In the genomic region with DNA sequence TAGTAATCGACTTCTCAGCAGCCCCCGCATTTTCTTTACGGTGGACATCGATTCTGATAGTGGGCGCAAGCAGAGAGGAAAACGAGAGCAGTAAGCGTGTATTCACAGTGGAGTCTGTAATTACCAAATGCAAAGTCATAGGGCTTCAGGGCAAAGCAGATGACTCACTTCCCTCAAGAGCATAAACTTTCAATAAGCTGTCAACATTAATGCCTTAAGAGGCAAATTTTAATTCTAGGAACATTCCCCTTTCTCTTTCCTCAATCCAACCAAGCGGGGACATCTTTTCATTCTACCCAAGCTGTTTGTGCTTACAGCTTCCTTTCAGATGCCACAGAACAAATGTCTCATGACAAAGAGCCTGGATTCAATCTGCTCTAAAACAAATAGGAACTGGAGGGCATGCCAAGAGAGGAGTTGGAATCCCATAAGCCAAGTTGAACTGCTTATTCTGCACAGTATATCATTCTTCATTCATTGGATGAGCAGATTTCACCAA, we compare ENCODE assay signal across 8 cellular contexts. TPM values are rescaled to one million over a fixed set of nuclear protein-coding genes. Genes with fewer than 3 reads are reported as not detected.
DNase-seq lines count a peak whose midpoint lies in the region; ATAC-seq, FAIRE-seq and TF ChIP-seq lines count a peak whose summit lies in the region.

No MANE protein-coding gene starts in this region.

- peaks cover 52% of the 10 kb centered on the region for H3K36me3 ChIP-seq in WERI-Rb-1

- no peak for TF ChIP-seq RAD21 in A549 (conservative IDR thresholded peaks at IDR 0.05 in 1 of 2, IDR thresholded peaks at IDR 0.05 in 1 of 2)

- POLR2A ChIA-PET in A549 (lab: Yijun Ruan, JAX): interaction anchor here (0.7 to 1.1 kb wide), 3 partner anchors 10 to 115 kb away, joined by 3 to 4 read pairs (median 3); no protein-coding TSS in a partner anchor

- TF ChIP-seq CTCF in A549 (IDR thresholded peaks at IDR 0.05): no peak
- TF ChIP-seq CTCF in foreskin fibroblast (IDR thresholded peaks at IDR 0.05; ENCODE audit: low read depth, low read length): no peak
- TF ChIP-seq CTCF in WERI-Rb-1 (IDR thresholded peaks at IDR 0.05; ENCODE audit: low read depth, low read length): no peak

- CTCF ChIA-PET in A549 (lab: Yijun Ruan, JAX): interaction anchor here (0.8 to 2.6 kb wide), 6 partner anchors 10 to 181 kb away, joined by 3 to 11 read pairs (median 6); no protein-coding TSS in a partner anchor

- peak overlapping the region; percentile 66 for H3K4me2 ChIP-seq in A549

- peak; percentile 87 to 92 for ATAC-seq in A549
- peak; percentile 47 for ATAC-seq in GM19463 (IDR thresholded peaks at IDR 0.05; ENCODE audit: unreplicated experiment)
- ATAC-seq in SK-N-SH treated with all-trans-retinoic acid at 6 μM for 48 hours: peak; percentile 88

- FAIRE-seq in A549 (lab: Jason Lieb, UNC): no peak

- TF ChIP-seq EP300 in A549 (IDR thresholded peaks at IDR 0.05): no peak

- DNase-seq in A549 (ENCODE audit: low read depth in 1 of 2, low spot score in 1 of 2): peak; percentile 55 to 60
- peak; percentile 89 to 91 for DNase-seq in foreskin fibroblast
- DNase-seq in central memory CD4-positive, alpha-beta T cell: no peak
- no peak for DNase-seq in WERI-Rb-1
- DNase-seq in occipital lobe (lab: John Stamatoyannopoulos, UW): no peak
- no peak for DNase-seq in activated CD4-positive, alpha-beta T cell treated with anti-CD3 and anti-CD28 coated beads, Interleukin-2, amount 50 U/mL, for 48 hours

- H3K4me3 ChIP-seq in A549: 0 out of 3 replicates have a peak overlapping the region, but pooled peaks have one; percentile 5
- peak overlapping the region; percentile 0 to 18 for H3K4me3 ChIP-seq in foreskin fibroblast (ENCODE audit: low read depth in 1 of 2, low read length in 2 of 2)
- no peak overlapping the region for H3K4me3 ChIP-seq in WERI-Rb-1 (ENCODE audit: low read depth, low read length)

- H3K9me3 ChIP-seq in A549 (no peaks in the 10 kb centered on the region), WERI-Rb-1 (ENCODE audit: severe bottlenecking) (no peaks in the 10 kb centered on the region)

- no peak for TF ChIP-seq POLR2A in A549 (IDR thresholded peaks at IDR 0.05; ENCODE audit: low read length)

- H3K27me3 ChIP-seq in WERI-Rb-1 (ENCODE audit: insufficient read depth, low read depth, severe bottlenecking): no peaks in the 10 kb centered on the region

- peaks cover 40% of the 10 kb centered on the region for H3K4me1 ChIP-seq in A549

- H3K27ac ChIP-seq in A549 (peak overlapping the region; percentile 31 to 73; a peak in 5 of 6 replicates), WERI-Rb-1 (no peak overlapping the region)

- WGBS in A549 (ENCODE audit: missing lambda C conversion rate): 17% methylated on average over 8 of the region's 8 CpGs

TF ChIP-seq in A549, 52 proteins besides CTCF, POLR2A, EP300 and RAD21 (continues in another document):
- TF ChIP-seq EHMT2 (IDR thresholded peaks at IDR 0.05; ENCODE audit: low read depth) (no peak), MAZ (IDR thresholded peaks at IDR 0.05; ENCODE audit: borderline replicate concordance, low read depth, low read length) (no peak), RARB (CRISPR knock-in tag; IDR thresholded peaks at IDR 0.05) (no peak), FOSL2 (IDR thresholded peaks at IDR 0.05) (no peak), FOSL2 (CRISPR knock-in tag; IDR thresholded peaks at IDR 0.05) (peak; percentile 88), HOXA7 (CRISPR knock-in tag; IDR thresholded peaks at IDR 0.05) (no peak), JUNB (IDR thresholded peaks at IDR 0.05) (peak; percentile 65), MAFK (IDR thresholded peaks at IDR 0.05; ENCODE audit: partially characterized antibody) (peak; percentile 64), HOXB5 (CRISPR knock-in tag; IDR thresholded peaks at IDR 0.05) (no peak), KDM5A (IDR thresholded peaks at IDR 0.05) (no peak), RNF2 (IDR thresholded peaks at IDR 0.05; ENCODE audit: borderline replicate concordance, low read depth) (no peak), BHLHE40 (IDR thresholded peaks at IDR 0.05; ENCODE audit: low read depth, low read length) (no peak), CHD2 (IDR thresholded peaks at IDR 0.05; ENCODE audit: low read length, partially characterized antibody) (no peak), RFX5 (IDR thresholded peaks at IDR 0.05) (no peak), NFE2L2 (conservative IDR thresholded peaks at IDR 0.05; ENCODE audit: low read length) (peak; percentile 32), ZC3H11A (IDR thresholded peaks at IDR 0.05) (no peak)
- TF ChIP-seq, protein P1, sequence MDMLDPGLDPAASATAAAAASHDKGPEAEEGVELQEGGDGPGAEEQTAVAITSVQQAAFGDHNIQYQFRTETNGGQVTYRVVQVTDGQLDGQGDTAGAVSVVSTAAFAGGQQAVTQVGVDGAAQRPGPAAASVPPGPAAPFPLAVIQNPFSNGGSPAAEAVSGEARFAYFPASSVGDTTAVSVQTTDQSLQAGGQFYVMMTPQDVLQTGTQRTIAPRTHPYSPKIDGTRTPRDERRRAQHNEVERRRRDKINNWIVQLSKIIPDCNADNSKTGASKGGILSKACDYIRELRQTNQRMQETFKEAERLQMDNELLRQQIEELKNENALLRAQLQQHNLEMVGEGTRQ (IDR thresholded peaks at IDR 0.05): no peak
- TF ChIP-seq, protein P2, sequence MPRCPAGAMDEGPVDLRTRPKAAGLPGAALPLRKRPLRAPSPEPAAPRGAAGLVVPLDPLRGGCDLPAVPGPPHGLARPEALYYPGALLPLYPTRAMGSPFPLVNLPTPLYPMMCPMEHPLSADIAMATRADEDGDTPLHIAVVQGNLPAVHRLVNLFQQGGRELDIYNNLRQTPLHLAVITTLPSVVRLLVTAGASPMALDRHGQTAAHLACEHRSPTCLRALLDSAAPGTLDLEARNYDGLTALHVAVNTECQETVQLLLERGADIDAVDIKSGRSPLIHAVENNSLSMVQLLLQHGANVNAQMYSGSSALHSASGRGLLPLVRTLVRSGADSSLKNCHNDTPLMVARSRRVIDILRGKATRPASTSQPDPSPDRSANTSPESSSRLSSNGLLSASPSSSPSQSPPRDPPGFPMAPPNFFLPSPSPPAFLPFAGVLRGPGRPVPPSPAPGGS (IDR thresholded peaks at IDR 0.05): no peak
- TF ChIP-seq, protein P3, sequence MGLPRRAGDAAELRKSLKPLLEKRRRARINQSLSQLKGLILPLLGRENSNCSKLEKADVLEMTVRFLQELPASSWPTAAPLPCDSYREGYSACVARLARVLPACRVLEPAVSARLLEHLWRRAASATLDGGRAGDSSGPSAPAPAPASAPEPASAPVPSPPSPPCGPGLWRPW (IDR thresholded peaks at IDR 0.05): no peak

TF ChIP-seq in SK-N-SH treated with all-trans-retinoic acid at 6 μM for 48 hours, 23 proteins besides CTCF, POLR2A, EP300 and RAD21:
- TF ChIP-seq RARB (CRISPR knock-in tag; IDR thresholded peaks at IDR 0.05) (no peak), TOX (CRISPR knock-in tag; IDR thresholded peaks at IDR 0.05; ENCODE audit: borderline replicate concordance) (peak; percentile 74), ISL1 (CRISPR knock-in tag; IDR thresholded peaks at IDR 0.05) (peak; percentile 73), CSDC2 (CRISPR knock-in tag; IDR thresholded peaks at IDR 0.05) (no peak), ZC3H10 (CRISPR knock-in tag; IDR thresholded peaks at IDR 0.05) (peak; percentile 69; the same call in 1 of the 2 replicates), SNAI2 (CRISPR knock-in tag; IDR thresholded peaks at IDR 0.05) (no peak), ZNF8 (CRISPR knock-in tag; IDR thresholded peaks at IDR 0.05) (peak; percentile 7; the same call in 1 of the 2 replicates), TCF4 (CRISPR knock-in tag; IDR thresholded peaks at IDR 0.05; ENCODE audit: borderline replicate concordance) (no peak)
- TF ChIP-seq, protein P4, sequence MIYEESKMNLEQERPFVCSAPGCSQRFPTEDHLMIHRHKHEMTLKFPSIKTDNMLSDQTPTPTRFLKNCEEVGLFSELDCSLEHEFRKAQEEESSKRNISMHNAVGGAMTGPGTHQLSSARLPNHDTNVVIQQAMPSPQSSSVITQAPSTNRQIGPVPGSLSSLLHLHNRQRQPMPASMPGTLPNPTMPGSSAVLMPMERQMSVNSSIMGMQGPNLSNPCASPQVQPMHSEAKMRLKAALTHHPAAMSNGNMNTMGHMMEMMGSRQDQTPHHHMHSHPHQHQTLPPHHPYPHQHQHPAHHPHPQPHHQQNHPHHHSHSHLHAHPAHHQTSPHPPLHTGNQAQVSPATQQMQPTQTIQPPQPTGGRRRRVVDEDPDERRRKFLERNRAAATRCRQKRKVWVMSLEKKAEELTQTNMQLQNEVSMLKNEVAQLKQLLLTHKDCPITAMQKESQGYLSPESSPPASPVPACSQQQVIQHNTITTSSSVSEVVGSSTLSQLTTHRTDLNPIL (CRISPR knock-in tag; IDR thresholded peaks at IDR 0.05; ENCODE audit: low read depth): no peak
- TF ChIP-seq, protein P5, sequence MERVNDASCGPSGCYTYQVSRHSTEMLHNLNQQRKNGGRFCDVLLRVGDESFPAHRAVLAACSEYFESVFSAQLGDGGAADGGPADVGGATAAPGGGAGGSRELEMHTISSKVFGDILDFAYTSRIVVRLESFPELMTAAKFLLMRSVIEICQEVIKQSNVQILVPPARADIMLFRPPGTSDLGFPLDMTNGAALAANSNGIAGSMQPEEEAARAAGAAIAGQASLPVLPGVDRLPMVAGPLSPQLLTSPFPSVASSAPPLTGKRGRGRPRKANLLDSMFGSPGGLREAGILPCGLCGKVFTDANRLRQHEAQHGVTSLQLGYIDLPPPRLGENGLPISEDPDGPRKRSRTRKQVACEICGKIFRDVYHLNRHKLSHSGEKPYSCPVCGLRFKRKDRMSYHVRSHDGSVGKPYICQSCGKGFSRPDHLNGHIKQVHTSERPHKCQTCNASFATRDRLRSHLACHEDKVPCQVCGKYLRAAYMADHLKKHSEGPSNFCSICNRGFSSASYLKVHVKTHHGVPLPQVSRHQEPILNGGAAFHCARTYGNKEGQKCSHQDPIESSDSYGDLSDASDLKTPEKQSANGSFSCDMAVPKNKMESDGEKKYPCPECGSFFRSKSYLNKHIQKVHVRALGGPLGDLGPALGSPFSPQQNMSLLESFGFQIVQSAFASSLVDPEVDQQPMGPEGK (CRISPR knock-in tag; IDR thresholded peaks at IDR 0.05; ENCODE audit: borderline replicate concordance): no peak; the same call in 1 of the 2 replicates

RNA-seq across cellular contexts. Expression of a gene that starts 48.6 kb away (rescaled TPM):
- polyA plus RNA-seq in A549 (2011; rRNA removed): 93.6 and 122 TPM in 2 replicates
- 105 and 112 TPM in 2 replicates for polyA plus RNA-seq in A549 (2012; cell fraction: cytosol; rRNA removed)
- polyA plus RNA-seq in A549 (2012; cell fraction: nucleus; rRNA removed): 43.8 and 57.6 TPM in 2 replicates
- polyA plus RNA-seq in A549 (2017; fragmentation: RNase III; extraction: RNeasy Plus Mini Kit Qiagen cat#74134 plus additional on column Dnase treatment): 91.9 to 102 TPM (median 101 TPM) in 3 replicates
- 19.5 and 22.5 TPM in 2 replicates for polyA minus RNA-seq in A549 (2011; rRNA and poly(A)+ RNA removed)
- 27.5 TPM for total RNA-seq in occipital lobe

Comparison
In these comparisons a context has a peak if more than half of its experiments do, and no peak if none do; other contexts are left out.
1. DNase-seq: peak in A549 (2 of 2) and foreskin fibroblast (2 of 2); none in central memory CD4-positive, alpha-beta T cell (single experiment), WERI-Rb-1 (single experiment), occipital lobe (single experiment) and activated CD4-positive, alpha-beta T cell treated with anti-CD3 and anti-CD28 coated beads, Interleukin-2, amount 50 U/mL, for 48 hours (0 of 2).
2. Peak in every context shown above with its lines, with median percentiles within 50 percentile points of each other: ATAC-seq.